ENCODE assay signal across 8 cellular contexts in genomic region chr2:224038049-224038829, GRCh38. TPM values are rescaled to one million over a fixed set of nuclear protein-coding genes. Genes with fewer than 3 reads are reported as not detected.
DNase-seq lines count a peak whose midpoint lies in the region; ATAC-seq and TF ChIP-seq lines count a peak whose summit lies in the region.

No MANE protein-coding gene starts in this region.

- H3K4me1 Mint-ChIP-seq in activated CD4-positive, alpha-beta T cell treated with anti-CD3 and anti-CD28 coated beads, Interleukin-2, amount 10 ng/mL, durations not matched to agents 7 days and 5 days = peaks cover 33% of the 10 kb centered on the region
- peaks cover 51% of the 10 kb centered on the region for H3K4me1 Mint-ChIP-seq in endodermal cell

- CTCF ChIA-PET in activated CD4-positive, alpha-beta T cell treated with anti-CD3 and anti-CD28 coated beads, Interleukin-2, amount 10 ng/mL, durations not matched to agents 7 days and 5 days (lab: Charles Lee) = interaction anchor here (0.6 kb wide), 1 partner anchor 1363 kb away, joined by 3 read pairs; no protein-coding TSS in a partner anchor

- TF ChIP-seq CTCF in endodermal cell (conservative IDR thresholded peaks at IDR 0.05) = peak; percentile 8

- 3 to 4% methylated on average over 16 to 36 of the region's 36 CpGs for WGBS in endodermal cell (ENCODE audit: insufficient coverage in 1 of 2, insufficient read length in 1 of 2), 2 experiments

- H3K27ac Mint-ChIP-seq in activated CD4-positive, alpha-beta T cell treated with anti-CD3 and anti-CD28 coated beads, Interleukin-2, amount 10 ng/mL, durations not matched to agents 7 days and 5 days = peak overlapping the region; percentile 3
- peak overlapping the region; percentile 58 for H3K27ac Mint-ChIP-seq in endodermal cell

- H3K27me3 ChIP-seq in endodermal cell (ENCODE audit: control insufficient read depth, insufficient read depth, low read length, poor library complexity, severe bottlenecking) (peaks cover under 1% of the 10 kb centered on the region), mononuclear cell (ENCODE audit: insufficient read depth, low read length) (peaks cover 54% of the 10 kb centered on the region)

- H3K9me3 ChIP-seq in ES-I3 (ENCODE audit: control insufficient read depth, insufficient read depth, low read length) (no peaks in the 10 kb centered on the region), endodermal cell (ENCODE audit: control insufficient read depth, low read length) (no peaks in the 10 kb centered on the region), mononuclear cell (ENCODE audit: low read depth, low read length) (no peaks in the 10 kb centered on the region)

- no peak overlapping the region for H3K27ac ChIP-seq in endodermal cell (ENCODE audit: low read depth, low read length)

- H3K27me3 Mint-ChIP-seq in activated CD4-positive, alpha-beta T cell treated with anti-CD3 and anti-CD28 coated beads, Interleukin-2, amount 10 ng/mL, durations not matched to agents 7 days and 5 days = peaks cover 61% of the 10 kb centered on the region
- H3K27me3 Mint-ChIP-seq in endodermal cell (ENCODE audit: insufficient read depth) = peaks cover 6% of the 10 kb centered on the region

- H3K4me3 ChIP-seq in endodermal cell (ENCODE audit: low read length) (peak overlapping the region; percentile 92), mononuclear cell (ENCODE audit: low read length) (peak overlapping the region; percentile 33)

- POLR2A ChIA-PET in activated CD4-positive, alpha-beta T cell treated with anti-CD3 and anti-CD28 coated beads, Interleukin-2, amount 10 ng/mL, durations not matched to agents 7 days and 5 days (lab: Charles Lee) = no interaction called here

- peak; percentile 42 for DNase-seq in LoVo (ENCODE audit: low spot score)
- DNase-seq in activated CD4-positive, alpha-beta T cell treated with anti-CD3 and anti-CD28 coated beads, Interleukin-2, amount 10 ng/mL, durations not matched to agents 7 days and 5 days = peak; percentile 49
- DNase-seq in endodermal cell = peak; percentile 83
- peak; percentile 8 to 62 (median 28) for DNase-seq in stimulated activated naive CD4-positive, alpha-beta T cell (lab: John Stamatoyannopoulos, UW)
- DNase-seq in SHP77 treated with DMSO at 0.1 percent for 48 hours (lab: John Stamatoyannopoulos, UW) = no peak

- H3K36me3 ChIP-seq in ES-I3 (ENCODE audit: insufficient read depth, low read length) (no peaks in the 10 kb centered on the region; the same call in 1 of the 2 replicates), endodermal cell (ENCODE audit: control insufficient read depth, insufficient read depth, low read length) (peaks cover 28% of the 10 kb centered on the region)

- no peaks in the 10 kb centered on the region for H3K9me3 Mint-ChIP-seq in activated CD4-positive, alpha-beta T cell treated with anti-CD3 and anti-CD28 coated beads, Interleukin-2, amount 10 ng/mL, durations not matched to agents 7 days and 5 days
- H3K9me3 Mint-ChIP-seq in endodermal cell = no peaks in the 10 kb centered on the region

- peak; percentile 63 for ATAC-seq in GM21723 (IDR thresholded peaks at IDR 0.05; ENCODE audit: unreplicated experiment)

- H3K9ac ChIP-seq in ES-I3 (ENCODE audit: low read depth, low read length) (peak overlapping the region; percentile 71), endodermal cell (ENCODE audit: extremely low read depth, low read length, poor library complexity, severe bottlenecking) (peak overlapping the region; percentile 60)

- H3K4me1 ChIP-seq in ES-I3 (ENCODE audit: insufficient read depth, low read length) = peaks cover 13% of the 10 kb centered on the region; the same call in 1 of the 2 replicates
- no peaks in the 10 kb centered on the region for H3K4me1 ChIP-seq in endodermal cell (ENCODE audit: control insufficient read depth, insufficient read depth, low read length)
- peaks cover 13% of the 10 kb centered on the region for H3K4me1 ChIP-seq in mononuclear cell (ENCODE audit: insufficient read depth, low read length)

- peaks cover 3% of the 10 kb centered on the region for H3K36me3 Mint-ChIP-seq in activated CD4-positive, alpha-beta T cell treated with anti-CD3 and anti-CD28 coated beads, Interleukin-2, amount 10 ng/mL, durations not matched to agents 7 days and 5 days (ENCODE audit: low read depth)
- H3K36me3 Mint-ChIP-seq in endodermal cell (ENCODE audit: low read depth) = peaks cover 16% of the 10 kb centered on the region

- peak overlapping the region; percentile 80 for H3K4me3 Mint-ChIP-seq in activated CD4-positive, alpha-beta T cell treated with anti-CD3 and anti-CD28 coated beads, Interleukin-2, amount 10 ng/mL, durations not matched to agents 7 days and 5 days
- peak overlapping the region; percentile 76 for H3K4me3 Mint-ChIP-seq in endodermal cell

RNA-seq across cellular contexts. Expression of gene SERPINE2, which starts 0.8 kb away (rescaled TPM):
- total RNA-seq in activated CD4-positive, alpha-beta T cell treated with anti-CD3 and anti-CD28 coated beads, Interleukin-2, amount 10 ng/mL, durations not matched to agents 7 days and 5 days = 1 to 10 TPM; 4.4 to 4.8 TPM
- 100 to 1,000 TPM; 257 to 386 TPM for total RNA-seq in endodermal cell
- 226 TPM for polyA plus RNA-seq in endodermal cell (2013, experiment 1 of 2)
- 288 TPM for polyA plus RNA-seq in endodermal cell (2013, experiment 2 of 2)
- 2.5 TPM for total RNA-seq in mononuclear cell

Comparison
In these comparisons a context has a peak if more than half of its experiments do, and no peak if none do; other contexts are left out.
1. RNA of gene SERPINE2, which starts 0.8 kb away (total RNA-seq): 257 to 386 TPM in endodermal cell; 4.4 to 4.8 TPM in activated CD4-positive, alpha-beta T cell treated with anti-CD3 and anti-CD28 coated beads, Interleukin-2, amount 10 ng/mL, durations not matched to agents 7 days and 5 days and 2.5 TPM in mononuclear cell (single experiment); every median in the first group is over 10 times any median in the second.